9 cellular contexts compared by ENCODE assay signal in genomic region chr9:135087489-135087791, GRCh38. TPM values are rescaled to one million over a fixed set of nuclear protein-coding genes. Genes with fewer than 3 reads are reported as not detected.
DNase-seq lines count a peak whose midpoint lies in the region; ATAC-seq and TF ChIP-seq lines count a peak whose summit lies in the region.
"Had no signal": no experiment of that assay in that cellular context is flagged by ENCODE, and none has a peak within 500 bp of the region (broad histone marks: within the 10 kb centered on the region; RNA-seq: fewer than 3 reads in every experiment).

Gene OLFM1, plus strand, starts transcription at chr9:135087668. Its CDS starts 322 bp downstream, at chr9:135087990.

- H2AFZ ChIP-seq in parathyroid adenoma = peak within 1 kb of the TSS; percentile 42

- H3K9me3 ChIP-seq in parathyroid adenoma (ENCODE audit: control insufficient read depth, low read length) (no peaks in the 10 kb centered on the region), T-helper 17 cell (ENCODE audit: control insufficient read depth, low read length, poor library complexity, severe bottlenecking) (no peaks in the 10 kb centered on the region)

- DNase-seq in DMS79 (lab: John Stamatoyannopoulos, UW) (peak; percentile 81), cardiac septum (ENCODE audit: low spot score) (peak; percentile 86), T-helper 17 cell (no peak), NOMO-1 treated with dmso at 0.1 percent for 144 hours (lab: John Stamatoyannopoulos, UW; ENCODE audit: unreplicated experiment) (no peak)
- peak; percentile 26 for DNase-seq in activated T-helper 2 cell treated with anti-CD3 and anti-CD28 coated beads, Interferon-gamma antibody, Interleukin-2, Interleukin-4, amounts not matched to agents 10 μg/mL and 5 μg/mL and 100 μg/mL, durations not matched to agents 14 hours and 24 hours and 36 hours (ENCODE audit: low spot score)

- peaks cover 27% of the 10 kb centered on the region for H3K27me3 Mint-ChIP-seq in activated T-helper 2 cell treated with anti-CD3 and anti-CD28 coated beads, Interferon-gamma antibody, Interleukin-2, Interleukin-4, amounts not matched to agents 10 μg/mL and 5 μg/mL and 100 μg/mL, durations not matched to agents 14 hours and 24 hours and 36 hours (ENCODE audit: low read depth)
- H3K27me3 Mint-ChIP-seq in T-helper 17 cell = peaks cover 51% of the 10 kb centered on the region

- no peaks in the 10 kb centered on the region for H3K36me3 Mint-ChIP-seq in activated T-helper 2 cell treated with anti-CD3 and anti-CD28 coated beads, Interferon-gamma antibody, Interleukin-2, Interleukin-4, amounts not matched to agents 10 μg/mL and 5 μg/mL and 100 μg/mL, durations not matched to agents 14 hours and 24 hours and 36 hours (ENCODE audit: low read depth)
- peaks cover 6% of the 10 kb centered on the region for H3K36me3 Mint-ChIP-seq in T-helper 17 cell (ENCODE audit: low read depth)

- H3K4me1 Mint-ChIP-seq in activated T-helper 2 cell treated with anti-CD3 and anti-CD28 coated beads, Interferon-gamma antibody, Interleukin-2, Interleukin-4, amounts not matched to agents 10 μg/mL and 5 μg/mL and 100 μg/mL, durations not matched to agents 14 hours and 24 hours and 36 hours (ENCODE audit: low read depth) = peaks cover 3% of the 10 kb centered on the region
- peaks cover 4% of the 10 kb centered on the region for H3K4me1 Mint-ChIP-seq in T-helper 17 cell

- TF ChIP-seq EP300 in Ishikawa (IDR thresholded peaks at IDR 0.05; ENCODE audit: borderline replicate concordance) = no peak

- no peaks in the 10 kb centered on the region for H3K4me1 ChIP-seq in parathyroid adenoma

- no peaks in the 10 kb centered on the region for H3K36me3 ChIP-seq in parathyroid adenoma (ENCODE audit: control insufficient read depth, insufficient read depth, low read length)

- H3K27ac ChIP-seq in parathyroid adenoma = no peak within 1 kb of the TSS

- H3K9ac ChIP-seq in parathyroid adenoma = no peak within 1 kb of the TSS

- no peak within 1 kb of the TSS for H3K27ac Mint-ChIP-seq in activated T-helper 2 cell treated with anti-CD3 and anti-CD28 coated beads, Interferon-gamma antibody, Interleukin-2, Interleukin-4, amounts not matched to agents 10 μg/mL and 5 μg/mL and 100 μg/mL, durations not matched to agents 14 hours and 24 hours and 36 hours
- H3K27ac Mint-ChIP-seq in T-helper 17 cell = no peak within 1 kb of the TSS
- H3K27ac Mint-ChIP-seq: T-helper 1 cell treated with Interleukin-12 subunit alpha and Interleukin-12 subunit beta and Interleukin-4 antibody, amounts not matched to agents 30 μg/mL and 1 μg/mL, for 36 hours had no signal

- no peaks in the 10 kb centered on the region for H3K79me2 ChIP-seq in parathyroid adenoma

- peak; percentile 26; the same call in 1 of the 2 replicates for TF ChIP-seq RAD21 in Ishikawa (IDR thresholded peaks at IDR 0.05; ENCODE audit: low read depth)

- no peaks in the 10 kb centered on the region for H3K9me3 Mint-ChIP-seq in activated T-helper 2 cell treated with anti-CD3 and anti-CD28 coated beads, Interferon-gamma antibody, Interleukin-2, Interleukin-4, amounts not matched to agents 10 μg/mL and 5 μg/mL and 100 μg/mL, durations not matched to agents 14 hours and 24 hours and 36 hours
- H3K9me3 Mint-ChIP-seq: T-helper 1 cell treated with Interleukin-12 subunit alpha and Interleukin-12 subunit beta and Interleukin-4 antibody, amounts not matched to agents 30 μg/mL and 1 μg/mL, for 36 hours had no signal

- peak; percentile 45 for TF ChIP-seq CTCF in parathyroid adenoma (IDR thresholded peaks at IDR 0.05)

- no peak within 1 kb of the TSS for H3K4me3 ChIP-seq in parathyroid adenoma (ENCODE audit: low read depth, low read length)

- ATAC-seq in T-helper 17 cell = no peak
- ATAC-seq in GM21786 (IDR thresholded peaks at IDR 0.05; ENCODE audit: unreplicated experiment) = no peak

- H3K4me2 ChIP-seq in parathyroid adenoma (ENCODE audit: low read length) = peak within 1 kb of the TSS; percentile 59

- intact Hi-C loops in activated T-helper 2 cell treated with anti-CD3 and anti-CD28 coated beads, Interferon-gamma antibody, Interleukin-2, Interleukin-4, amounts not matched to agents 10 μg/mL and 5 μg/mL and 100 μg/mL, durations not matched to agents 14 hours and 24 hours and 36 hours (cut with micrococcal nuclease) = loop anchor here (2.0 to 5.0 kb wide), 2 partner anchors 255 to 325 kb away; no protein-coding TSS in a partner anchor
- intact Hi-C loops in cardiac septum (cut with DNase I) = loop anchor here (10.0 kb wide), 1 partner anchor 303 kb away; no protein-coding TSS in a partner anchor

- H3K4me3 Mint-ChIP-seq in activated T-helper 2 cell treated with anti-CD3 and anti-CD28 coated beads, Interferon-gamma antibody, Interleukin-2, Interleukin-4, amounts not matched to agents 10 μg/mL and 5 μg/mL and 100 μg/mL, durations not matched to agents 14 hours and 24 hours and 36 hours (ENCODE audit: low read depth) = no peak within 1 kb of the TSS
- H3K4me3 Mint-ChIP-seq in T-helper 17 cell = no peak within 1 kb of the TSS

- peaks cover 3% of the 10 kb centered on the region for H3K27me3 ChIP-seq in parathyroid adenoma (ENCODE audit: control insufficient read depth, insufficient read depth, low read length)

TF ChIP-seq in Ishikawa, 13 proteins besides CTCF, POLR2A, EP300 and RAD21:
- no peak for TF ChIP-seq TAF1 (IDR thresholded peaks at IDR 0.05; ENCODE audit: low read depth)
- no peak for TF ChIP-seq CREB1 (IDR thresholded peaks at IDR 0.05; ENCODE audit: low read depth)
- TF ChIP-seq ZBTB7A (IDR thresholded peaks at IDR 0.05; ENCODE audit: low read depth) = no peak
- no peak for TF ChIP-seq TCF12 (IDR thresholded peaks at IDR 0.05; ENCODE audit: low read depth)
- TF ChIP-seq TEAD4 (IDR thresholded peaks at IDR 0.05) = no peak
- TF ChIP-seq, protein P1, sequence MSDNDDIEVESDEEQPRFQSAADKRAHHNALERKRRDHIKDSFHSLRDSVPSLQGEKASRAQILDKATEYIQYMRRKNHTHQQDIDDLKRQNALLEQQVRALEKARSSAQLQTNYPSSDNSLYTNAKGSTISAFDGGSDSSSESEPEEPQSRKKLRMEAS (IDR thresholded peaks at IDR 0.05) = no peak
- TF ChIP-seq, protein P2, sequence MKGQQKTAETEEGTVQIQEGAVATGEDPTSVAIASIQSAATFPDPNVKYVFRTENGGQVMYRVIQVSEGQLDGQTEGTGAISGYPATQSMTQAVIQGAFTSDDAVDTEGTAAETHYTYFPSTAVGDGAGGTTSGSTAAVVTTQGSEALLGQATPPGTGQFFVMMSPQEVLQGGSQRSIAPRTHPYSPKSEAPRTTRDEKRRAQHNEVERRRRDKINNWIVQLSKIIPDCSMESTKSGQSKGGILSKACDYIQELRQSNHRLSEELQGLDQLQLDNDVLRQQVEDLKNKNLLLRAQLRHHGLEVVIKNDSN (IDR thresholded peaks at IDR 0.05) = no peak
- no peak for TF ChIP-seq NFIC (IDR thresholded peaks at IDR 0.05)
- no peak for TF ChIP-seq EGR1 (IDR thresholded peaks at IDR 0.05)
- no peak for TF ChIP-seq YY1 (IDR thresholded peaks at IDR 0.05; ENCODE audit: low read depth)
- no peak for TF ChIP-seq CEBPB (IDR thresholded peaks at IDR 0.05)
- no peak for TF ChIP-seq FOXM1 (IDR thresholded peaks at IDR 0.05; ENCODE audit: borderline replicate concordance, low read depth)
- no peak for TF ChIP-seq REST (IDR thresholded peaks at IDR 0.05; ENCODE audit: low read depth)
TF ChIP-seq in Ishikawa: peak in this region for 0.

RNA-seq across cellular contexts. Expression of gene OLFM1, which starts in this region (rescaled TPM):
- 0.28 and 0.37 TPM in 2 replicates for total RNA-seq in activated T-helper 2 cell treated with anti-CD3 and anti-CD28 coated beads, Interferon-gamma antibody, Interleukin-2, Interleukin-4, amounts not matched to agents 10 μg/mL and 5 μg/mL and 100 μg/mL, durations not matched to agents 14 hours and 24 hours and 36 hours
- 8.6 TPM for total RNA-seq in cardiac septum
- not detected for total RNA-seq in T-helper 17 cell

Comparison
In these comparisons a context has a peak if more than half of its experiments do, and no peak if none do; other contexts are left out.
1. Peak in DNase-seq in activated T-helper 2 cell treated with anti-CD3 and anti-CD28 coated beads, Interferon-gamma antibody, Interleukin-2, Interleukin-4, amounts not matched to agents 10 μg/mL and 5 μg/mL and 100 μg/mL, durations not matched to agents 14 hours and 24 hours and 36 hours; RNA of the gene not detected or under 1 TPM.
2. DNase-seq: peak in DMS79 (single experiment) and cardiac septum (single experiment); none in T-helper 17 cell (0 of 3) and NOMO-1 treated with dmso at 0.1 percent for 144 hours (single experiment).